8 cellular contexts compared by ENCODE assay signal in the genomic region with DNA sequence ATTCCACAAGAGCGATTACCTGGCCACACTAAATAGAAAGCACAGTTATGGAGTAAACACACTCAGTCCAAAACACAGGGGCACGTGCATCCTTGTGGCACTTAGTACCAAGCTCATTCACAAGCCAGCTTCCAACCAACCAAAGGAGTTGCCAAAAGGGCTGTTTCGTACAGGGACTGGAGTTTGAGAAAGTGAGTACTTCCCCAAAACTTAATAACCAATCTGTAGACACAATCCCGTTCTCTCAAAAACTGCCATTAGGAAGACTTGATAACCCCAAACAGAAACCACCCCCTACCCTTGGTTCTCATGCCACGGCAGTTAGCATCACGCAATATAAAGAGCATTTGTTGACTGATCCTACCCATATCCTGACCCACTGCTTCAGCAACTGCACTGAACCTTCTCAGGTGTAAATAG.
DNase-seq lines count a peak whose midpoint lies in the region; ATAC-seq, FAIRE-seq and TF ChIP-seq lines count a peak whose summit lies in the region.

No MANE protein-coding gene starts in this region.

- no peak for FAIRE-seq in keratinocyte (lab: Jason Lieb, UNC)

- no peaks in the 10 kb centered on the region for H3K9me3 ChIP-seq in keratinocyte (ENCODE audit: control insufficient read depth, low read depth, low read length)

- peak overlapping the region; percentile 90 for H3K4me2 ChIP-seq in keratinocyte (ENCODE audit: control insufficient read depth, extremely low read depth, insufficient read depth, low read depth, low read length)

- H3K4me1 ChIP-seq in keratinocyte (ENCODE audit: control insufficient read depth, extremely low read depth, insufficient read depth, low read length), result peaks cover 19% of the 10 kb centered on the region

- in situ Hi-C loops in astrocyte of the spinal cord (cut with HindIII; ENCODE audit: low sequenced_read_pairs), result no loop called here

- H2AFZ ChIP-seq in keratinocyte (ENCODE audit: control insufficient read depth, low read length), result peak overlapping the region; percentile 81

- ATAC-seq in GM18907 (IDR thresholded peaks at IDR 0.05; ENCODE audit: unreplicated experiment) (peak; percentile 17), HG03469 (IDR thresholded peaks at IDR 0.05; ENCODE audit: unreplicated experiment) (peak; percentile 3), GM18858 (IDR thresholded peaks at IDR 0.05; ENCODE audit: unreplicated experiment) (no peak)
- ATAC-seq in stimulated activated naive CD8-positive, alpha-beta T cell treated with anti-CD3 and anti-CD28 coated beads, Interleukin-15, Interleukin-2, amounts not matched to agents 100 U/mL and 50 U/mL, for 24 hours, result peak; percentile 4

- H3K27me3 ChIP-seq in keratinocyte (ENCODE audit: control insufficient read depth, extremely low read depth, insufficient read depth, low read length), result no peaks in the 10 kb centered on the region

- TF ChIP-seq CTCF in astrocyte of the spinal cord (IDR thresholded peaks at IDR 0.05; ENCODE audit: low read depth, low read length), result no peak
- TF ChIP-seq CTCF in keratinocyte (optimal IDR thresholded peaks at IDR 0.05 in 1 of 3, IDR thresholded peaks at IDR 0.05 in 1 of 3, conservative IDR thresholded peaks at IDR 0.05 in 1 of 3; ENCODE audit: extremely low read depth in 1 of 3, insufficient read depth in 2 of 3, low read length in 3 of 3), result no peak

- no peaks in the 10 kb centered on the region for H3K36me3 ChIP-seq in keratinocyte (ENCODE audit: control insufficient read depth in 2 of 2, extremely low read depth in 1 of 2, insufficient read depth in 2 of 2, low read length in 2 of 2)

- H3K27ac ChIP-seq in keratinocyte (ENCODE audit: control insufficient read depth, insufficient read depth, low read length), result peak overlapping the region; percentile 92

- dilution Hi-C loops in keratinocyte (cut with MboI; ENCODE audit: extremely low pct_ligation_motif_present, low sequenced_read_pairs), result no loop called here

- H3K4me3 ChIP-seq in astrocyte of the spinal cord (ENCODE audit: low read depth, low read length) (peak overlapping the region; percentile 77), keratinocyte (ENCODE audit: control insufficient read depth in 2 of 3, extremely low read depth in 1 of 3, insufficient read depth in 2 of 3, low read depth in 1 of 3, low read length in 3 of 3) (peak overlapping the region; percentile 52 to 100 (median 98))

- peaks cover 43% of the 10 kb centered on the region for H3K79me2 ChIP-seq in keratinocyte (ENCODE audit: control insufficient read depth, insufficient read depth, low read length)

- no peak for DNase-seq in astrocyte of the spinal cord (ENCODE audit: low read depth, low spot score)
- no peak for DNase-seq in keratinocyte (ENCODE audit: low read depth, low spot score)
- no peak for DNase-seq in stimulated activated naive CD8-positive, alpha-beta T cell treated with anti-CD3 and anti-CD28 coated beads, Interleukin-15, Interleukin-2, amounts not matched to agents 100 U/mL and 50 U/mL, for 24 hours
- no peak for DNase-seq in HT-29 (ENCODE audit: low spot score)
- DNase-seq in cortex of kidney (lab: John Stamatoyannopoulos, UW), result no peak

- no peaks in the 10 kb centered on the region for H3K9me1 ChIP-seq in keratinocyte (ENCODE audit: control insufficient read depth, extremely low read depth, insufficient read depth, low read length)

- peaks cover 3% of the 10 kb centered on the region for H4K20me1 ChIP-seq in keratinocyte (ENCODE audit: control insufficient read depth, extremely low read depth, insufficient read depth, low read length)

- peak overlapping the region; percentile 90 for H3K9ac ChIP-seq in keratinocyte (ENCODE audit: control insufficient read depth, extremely low read depth, insufficient read depth, low read length)
